Comparison of ENCODE assay signal across 8 cellular contexts in the genomic region with DNA sequence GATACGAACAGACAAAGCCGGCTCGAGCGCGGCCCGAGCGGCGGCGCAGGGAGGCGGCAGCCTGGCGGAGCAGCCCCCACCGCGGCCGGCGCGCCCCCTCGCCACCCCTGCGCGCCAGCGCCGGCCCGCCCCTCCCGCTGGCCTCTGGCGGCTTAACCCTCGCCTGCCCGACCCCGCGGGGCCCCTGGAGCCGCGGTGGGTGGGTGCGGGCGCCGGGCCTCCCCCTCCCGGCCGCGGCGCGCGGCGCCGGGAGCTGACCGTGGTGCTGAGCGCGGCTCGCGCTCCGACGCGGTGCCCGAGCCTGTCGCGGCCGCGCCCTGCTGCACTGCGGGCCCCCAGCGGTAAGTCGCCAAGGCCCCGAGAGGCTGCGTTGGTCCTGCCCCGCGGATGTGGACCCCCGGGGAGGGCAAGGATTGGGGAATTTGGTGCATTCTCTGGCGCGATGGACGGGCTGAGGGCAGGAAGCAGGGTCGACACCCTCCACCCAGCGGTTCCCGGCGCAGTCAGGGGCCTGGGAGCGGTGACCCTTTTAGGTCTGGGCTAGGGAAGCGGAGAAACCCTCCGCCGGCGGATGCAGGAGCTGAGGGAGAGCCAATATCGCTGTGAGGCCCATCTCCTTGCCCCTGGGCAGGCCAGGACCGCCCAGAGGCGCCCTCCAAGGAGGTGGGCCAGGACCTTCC. TPM values are rescaled to one million over a fixed set of nuclear protein-coding genes. Genes with fewer than 3 reads are reported as not detected.
DNase-seq lines count a peak whose midpoint lies in the region; ATAC-seq, FAIRE-seq and TF ChIP-seq lines count a peak whose summit lies in the region.

No MANE protein-coding gene starts in this region.

- WGBS in A549 (ENCODE audit: missing lambda C conversion rate): 65% methylated on average over 15 of the region's 77 CpGs

- CTCF ChIA-PET in A549 (lab: Yijun Ruan, JAX): no interaction called here

- DNase-seq in A549 (ENCODE audit: low read depth in 1 of 2, low spot score in 1 of 2) (peak in 1 of 2 experiments; percentile 23), GM19239 (ENCODE audit: insufficient read length, low spot score) (peak; percentile 58), RWPE2 (ENCODE audit: low spot score) (no peak), foreskin keratinocyte (no peak), osteocyte (ENCODE audit: extremely low spot score, unreplicated experiment) (peak; percentile 81), brain microvascular endothelial cell (no peak), MV-4-11 (lab: John Stamatoyannopoulos, UW) (no peak)

- H3K36me3 Mint-ChIP-seq in osteocyte (ENCODE audit: unreplicated experiment): no peaks in the 10 kb centered on the region

- FAIRE-seq in A549 (lab: Jason Lieb, UNC) (no peak), GM19239 (lab: Jason Lieb, UNC) (no peak)

- POLR2A ChIA-PET in A549 (lab: Yijun Ruan, JAX): no interaction called here

- H3K27me3 Mint-ChIP-seq in osteocyte (ENCODE audit: unreplicated experiment): peaks cover 22% of the 10 kb centered on the region

- peak overlapping the region; percentile 94 for H3K4me2 ChIP-seq in A549

- no peaks in the 10 kb centered on the region for H3K36me3 ChIP-seq in RWPE2 (ENCODE audit: low read depth)
- no peaks in the 10 kb centered on the region for H3K36me3 ChIP-seq in brain microvascular endothelial cell (replicated peaks)

- no peak for TF ChIP-seq RAD21 in A549 (conservative IDR thresholded peaks at IDR 0.05 in 1 of 2, IDR thresholded peaks at IDR 0.05 in 1 of 2)

- TF ChIP-seq POLR2A in A549 (IDR thresholded peaks at IDR 0.05; ENCODE audit: low read length): no peak

- H3K9me3 Mint-ChIP-seq in osteocyte (ENCODE audit: unreplicated experiment): no peaks in the 10 kb centered on the region

- H3K27ac Mint-ChIP-seq in osteocyte (ENCODE audit: unreplicated experiment): no peak overlapping the region

- peak overlapping the region; percentile 41 for H3K4me3 ChIP-seq in A549
- peak overlapping the region; percentile 21 for H3K4me3 ChIP-seq in RWPE2 (ENCODE audit: severe bottlenecking)
- no peak overlapping the region for H3K4me3 ChIP-seq in brain microvascular endothelial cell (ENCODE audit: low read depth, low read length)

- no peak for TF ChIP-seq CTCF in A549 (IDR thresholded peaks at IDR 0.05)
- no peak for TF ChIP-seq CTCF in RWPE2 (IDR thresholded peaks at IDR 0.05; ENCODE audit: poor library complexity, severe bottlenecking)
- TF ChIP-seq CTCF in foreskin keratinocyte (conservative IDR thresholded peaks at IDR 0.05): no peak
- no peak for TF ChIP-seq CTCF in osteocyte (IDR thresholded peaks at IDR 0.05)
- TF ChIP-seq CTCF in brain microvascular endothelial cell (IDR thresholded peaks at IDR 0.05; ENCODE audit: low read depth, low read length, missing control alignments): no peak

- ATAC-seq in A549: peak; percentile 81 to 82
- peak; percentile 69 for ATAC-seq in RWPE2 (ENCODE audit: low read depth)
- peak; percentile 90 for ATAC-seq in foreskin keratinocyte
- ATAC-seq in HG02678 (IDR thresholded peaks at IDR 0.05; ENCODE audit: unreplicated experiment): no peak

- H3K4me3 Mint-ChIP-seq in osteocyte (ENCODE audit: unreplicated experiment): no peak overlapping the region

- H3K9me3 ChIP-seq in A549 (no peaks in the 10 kb centered on the region), RWPE2 (ENCODE audit: severe bottlenecking) (no peaks in the 10 kb centered on the region)

- in situ Hi-C loops in brain microvascular endothelial cell (cut with HindIII; ENCODE audit: low pct_ligation_motif_present, low sequenced_read_pairs): no loop called here

- peaks cover 45% of the 10 kb centered on the region for H3K27me3 ChIP-seq in RWPE2 (ENCODE audit: insufficient read depth, poor library complexity, severe bottlenecking)
- peaks cover 48% of the 10 kb centered on the region for H3K27me3 ChIP-seq in foreskin keratinocyte
- peaks cover 15% of the 10 kb centered on the region for H3K27me3 ChIP-seq in brain microvascular endothelial cell (replicated peaks)

- no peak for TF ChIP-seq EP300 in A549 (IDR thresholded peaks at IDR 0.05)

- H3K4me1 Mint-ChIP-seq in osteocyte (ENCODE audit: unreplicated experiment): peaks cover 5% of the 10 kb centered on the region

- H3K4me1 ChIP-seq in A549 (no peaks in the 10 kb centered on the region), RWPE2 (ENCODE audit: insufficient read depth, poor library complexity, severe bottlenecking) (no peaks in the 10 kb centered on the region), foreskin keratinocyte (no peaks in the 10 kb centered on the region)

- no peak overlapping the region for H3K27ac ChIP-seq in A549
- H3K27ac ChIP-seq in RWPE2 (ENCODE audit: poor library complexity, severe bottlenecking): no peak overlapping the region
- H3K27ac ChIP-seq in foreskin keratinocyte: no peak overlapping the region
- no peak overlapping the region for H3K27ac ChIP-seq in brain microvascular endothelial cell

TF ChIP-seq in A549, 52 proteins besides CTCF, POLR2A, EP300 and RAD21:
- TF ChIP-seq, protein P1, sequence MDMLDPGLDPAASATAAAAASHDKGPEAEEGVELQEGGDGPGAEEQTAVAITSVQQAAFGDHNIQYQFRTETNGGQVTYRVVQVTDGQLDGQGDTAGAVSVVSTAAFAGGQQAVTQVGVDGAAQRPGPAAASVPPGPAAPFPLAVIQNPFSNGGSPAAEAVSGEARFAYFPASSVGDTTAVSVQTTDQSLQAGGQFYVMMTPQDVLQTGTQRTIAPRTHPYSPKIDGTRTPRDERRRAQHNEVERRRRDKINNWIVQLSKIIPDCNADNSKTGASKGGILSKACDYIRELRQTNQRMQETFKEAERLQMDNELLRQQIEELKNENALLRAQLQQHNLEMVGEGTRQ (IDR thresholded peaks at IDR 0.05): no peak
- TF ChIP-seq, protein P2, sequence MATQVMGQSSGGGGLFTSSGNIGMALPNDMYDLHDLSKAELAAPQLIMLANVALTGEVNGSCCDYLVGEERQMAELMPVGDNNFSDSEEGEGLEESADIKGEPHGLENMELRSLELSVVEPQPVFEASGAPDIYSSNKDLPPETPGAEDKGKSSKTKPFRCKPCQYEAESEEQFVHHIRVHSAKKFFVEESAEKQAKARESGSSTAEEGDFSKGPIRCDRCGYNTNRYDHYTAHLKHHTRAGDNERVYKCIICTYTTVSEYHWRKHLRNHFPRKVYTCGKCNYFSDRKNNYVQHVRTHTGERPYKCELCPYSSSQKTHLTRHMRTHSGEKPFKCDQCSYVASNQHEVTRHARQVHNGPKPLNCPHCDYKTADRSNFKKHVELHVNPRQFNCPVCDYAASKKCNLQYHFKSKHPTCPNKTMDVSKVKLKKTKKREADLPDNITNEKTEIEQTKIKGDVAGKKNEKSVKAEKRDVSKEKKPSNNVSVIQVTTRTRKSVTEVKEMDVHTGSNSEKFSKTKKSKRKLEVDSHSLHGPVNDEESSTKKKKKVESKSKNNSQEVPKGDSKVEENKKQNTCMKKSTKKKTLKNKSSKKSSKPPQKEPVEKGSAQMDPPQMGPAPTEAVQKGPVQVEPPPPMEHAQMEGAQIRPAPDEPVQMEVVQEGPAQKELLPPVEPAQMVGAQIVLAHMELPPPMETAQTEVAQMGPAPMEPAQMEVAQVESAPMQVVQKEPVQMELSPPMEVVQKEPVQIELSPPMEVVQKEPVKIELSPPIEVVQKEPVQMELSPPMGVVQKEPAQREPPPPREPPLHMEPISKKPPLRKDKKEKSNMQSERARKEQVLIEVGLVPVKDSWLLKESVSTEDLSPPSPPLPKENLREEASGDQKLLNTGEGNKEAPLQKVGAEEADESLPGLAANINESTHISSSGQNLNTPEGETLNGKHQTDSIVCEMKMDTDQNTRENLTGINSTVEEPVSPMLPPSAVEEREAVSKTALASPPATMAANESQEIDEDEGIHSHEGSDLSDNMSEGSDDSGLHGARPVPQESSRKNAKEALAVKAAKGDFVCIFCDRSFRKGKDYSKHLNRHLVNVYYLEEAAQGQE (IDR thresholded peaks at IDR 0.05): peak; percentile 81

RNA-seq across cellular contexts. Expression of a gene that starts 0.8 kb away (rescaled TPM):
- polyA plus RNA-seq in A549 (2011; rRNA removed) (not detected in 2 replicates), A549 (2017; fragmentation: RNase III; extraction: RNeasy Plus Mini Kit Qiagen cat#74134 plus additional on column Dnase treatment) (not detected in 3 replicates), foreskin keratinocyte (not detected in 2 replicates)
- polyA plus RNA-seq in A549 (2012; cell fraction: cytosol; rRNA removed): not detected in 2 replicates
- not detected in 2 replicates for polyA plus RNA-seq in A549 (2012; cell fraction: nucleus; rRNA removed)
- not detected in 2 replicates for polyA minus RNA-seq in A549 (2011; rRNA and poly(A)+ RNA removed)
- total RNA-seq in foreskin keratinocyte (not detected in 2 replicates), osteocyte (not detected in 2 replicates)

RNA-seq across cellular contexts. Expression of a gene that starts 27.3 kb away (rescaled TPM):
- polyA plus RNA-seq in A549 (2011; rRNA removed) (not detected in 2 replicates), A549 (2017; fragmentation: RNase III; extraction: RNeasy Plus Mini Kit Qiagen cat#74134 plus additional on column Dnase treatment) (not detected in 3 replicates), foreskin keratinocyte (not detected in 2 replicates)
- polyA plus RNA-seq in A549 (2012; cell fraction: cytosol; rRNA removed): not detected in 2 replicates
- not detected in 2 replicates for polyA plus RNA-seq in A549 (2012; cell fraction: nucleus; rRNA removed)
- polyA minus RNA-seq in A549 (2011; rRNA and poly(A)+ RNA removed): 0.17 TPM in 1 of 2 replicates, not detected in the other
- total RNA-seq in foreskin keratinocyte (not detected in 2 replicates), osteocyte (not detected in 2 replicates)

Comparison
In these comparisons a context has a peak if more than half of its experiments do, and no peak if none do; other contexts are left out.
1. DNase-seq: peak in GM19239 (single experiment) and osteocyte (single experiment); none in RWPE2 (single experiment), foreskin keratinocyte (0 of 2), brain microvascular endothelial cell (single experiment) and MV-4-11 (single experiment).